In the genomic region with DNA sequence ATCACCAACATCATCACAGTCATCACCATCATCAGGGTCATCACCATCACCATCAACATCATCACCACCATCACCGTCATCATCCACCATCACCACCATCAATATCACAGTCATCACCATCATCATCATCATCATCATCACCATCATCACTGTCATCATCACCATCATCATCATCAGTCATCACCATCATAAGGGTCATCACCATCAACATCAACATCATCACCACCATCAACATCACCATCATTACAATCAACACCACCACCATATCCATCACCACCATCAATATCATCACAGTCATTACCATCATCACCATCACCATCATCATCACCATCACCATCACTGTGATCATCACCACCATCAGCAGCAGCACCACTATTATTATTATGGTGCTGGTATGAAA, we compare ENCODE assay signal across 29 cellular contexts.
"Had no signal": no experiment of that assay in that cellular context is flagged by ENCODE, and none has a peak within 500 bp of the region (broad histone marks: within the 10 kb centered on the region; RNA-seq: fewer than 3 reads in every experiment).

No MANE protein-coding gene starts in this region.

- H3K9me3 Mint-ChIP-seq: activated CD4-positive, alpha-beta T cell treated with anti-CD3 and anti-CD28 coated beads, Interleukin-2, amount 10 ng/mL, durations not matched to agents 7 days and 5 days; activated T-cell treated with anti-CD3 and anti-CD28 coated beads, Interleukin-2, amount 50 U/mL, for 24 hours; activated T-cell treated with anti-CD3 and anti-CD28 coated beads, Interleukin-2, amount 50 U/mL, for 72 hours; effector memory CD8-positive, alpha-beta T cell had no signal

- H3K9me3 ChIP-seq: body of pancreas, esophagus squamous epithelium, gastroesophageal sphincter, heart right ventricle had no signal

- FAIRE-seq: colon had no signal

- H3K4me3 ChIP-seq: body of pancreas, esophagus squamous epithelium, gastroesophageal sphincter, heart right ventricle, hepatocyte had no signal

- H2AFZ ChIP-seq: hepatocyte had no signal

- H3K27me3 ChIP-seq: body of pancreas, esophagus squamous epithelium, gastroesophageal sphincter, heart right ventricle, hepatocyte had no signal

- DNase-seq: activated CD4-positive, alpha-beta memory T cell treated with anti-CD3 and anti-CD28 coated beads, Interleukin-2, amount 10 ng/mL, durations not matched to agents 7 days and 5 days; activated CD4-positive, alpha-beta T cell treated with anti-CD3 and anti-CD28 coated beads for 1 hour; activated CD4-positive, alpha-beta T cell treated with anti-CD3 and anti-CD28 coated beads for 4 hours; activated CD4-positive, alpha-beta T cell treated with anti-CD3 and anti-CD28 coated beads, Interleukin-2, amount 10 ng/mL, durations not matched to agents 7 days and 5 days; activated CD4-positive, alpha-beta T cell treated with anti-CD3 and anti-CD28 coated beads, Interleukin-2, amount 50 U/mL, for 4 hours; activated CD8-positive, alpha-beta memory T cell treated with anti-CD3 and anti-CD28 coated beads, Interleukin-2, amount 50 U/mL, for 48 hours; activated gamma-delta T cell treated with Interleukin-2 at 50 U/mL for 16 hours; activated naive CD4-positive, alpha-beta T cell treated with anti-CD3 and anti-CD28 coated beads, Interleukin-2, amount 50 U/mL, for 16 hours; activated naive CD4-positive, alpha-beta T cell treated with Interleukin-2 at 50 U/mL for 16 hours; activated T-cell treated with anti-CD3 and anti-CD28 coated beads for 4 hours; activated T-cell treated with anti-CD3 and anti-CD28 coated beads, Interleukin-2, amount 50 U/mL, for 24 hours; activated T-cell treated with anti-CD3 and anti-CD28 coated beads, Interleukin-2, amount 50 U/mL, for 72 hours; amniotic stem cell; anterior cingulate cortex; body of pancreas; caudate nucleus; cortex of kidney; dermis blood vessel endothelial cell; effector CD4-positive, alpha-beta T cell; effector memory CD8-positive, alpha-beta T cell; esophagus squamous epithelium; foreskin melanocyte; heart right ventricle; T-helper 2 cell had no signal

- H3K4me2 ChIP-seq: hepatocyte had no signal

- H3K36me3 Mint-ChIP-seq: activated naive CD8-positive, alpha-beta T cell had no signal

- H3K4me1 Mint-ChIP-seq: activated CD4-positive, alpha-beta memory T cell treated with anti-CD3 and anti-CD28 coated beads, Interleukin-2, amount 10 ng/mL, durations not matched to agents 7 days and 5 days had no signal

- H3K27ac Mint-ChIP-seq: activated CD4-positive, alpha-beta memory T cell treated with anti-CD3 and anti-CD28 coated beads, Interleukin-2, amount 10 ng/mL, durations not matched to agents 7 days and 5 days; activated CD4-positive, alpha-beta T cell treated with anti-CD3 and anti-CD28 coated beads, Interleukin-2, amount 10 ng/mL, durations not matched to agents 7 days and 5 days; activated naive CD8-positive, alpha-beta T cell; activated T-cell treated with anti-CD3 and anti-CD28 coated beads, Interleukin-2, amount 50 U/mL, for 24 hours; activated T-cell treated with anti-CD3 and anti-CD28 coated beads, Interleukin-2, amount 50 U/mL, for 72 hours; effector memory CD8-positive, alpha-beta T cell had no signal

- H3K27me3 Mint-ChIP-seq: activated CD4-positive, alpha-beta memory T cell treated with anti-CD3 and anti-CD28 coated beads, Interleukin-2, amount 10 ng/mL, durations not matched to agents 7 days and 5 days; activated CD4-positive, alpha-beta T cell treated with anti-CD3 and anti-CD28 coated beads, Interleukin-2, amount 10 ng/mL, durations not matched to agents 7 days and 5 days; activated naive CD8-positive, alpha-beta T cell; activated T-cell treated with anti-CD3 and anti-CD28 coated beads, Interleukin-2, amount 50 U/mL, for 24 hours; effector memory CD8-positive, alpha-beta T cell had no signal

- H3K4me3 Mint-ChIP-seq: activated CD4-positive, alpha-beta memory T cell treated with anti-CD3 and anti-CD28 coated beads, Interleukin-2, amount 10 ng/mL, durations not matched to agents 7 days and 5 days; activated CD4-positive, alpha-beta T cell treated with anti-CD3 and anti-CD28 coated beads, Interleukin-2, amount 10 ng/mL, durations not matched to agents 7 days and 5 days; activated naive CD8-positive, alpha-beta T cell; activated T-cell treated with anti-CD3 and anti-CD28 coated beads, Interleukin-2, amount 50 U/mL, for 24 hours; activated T-cell treated with anti-CD3 and anti-CD28 coated beads, Interleukin-2, amount 50 U/mL, for 72 hours; effector memory CD8-positive, alpha-beta T cell had no signal

- ATAC-seq: body of pancreas; effector memory CD8-positive, alpha-beta T cell; gastroesophageal sphincter; heart right ventricle had no signal

- H3K27ac ChIP-seq: body of pancreas, epithelial cell of prostate, esophagus squamous epithelium, gastroesophageal sphincter, hepatocyte had no signal
